Comparison of ENCODE assay signal across 7 cellular contexts in genomic region chr1:241460098-241460873, GRCh38.
"Had no signal": no experiment of that assay in that cellular context is flagged by ENCODE, and none has a peak within 500 bp of the region (broad histone marks: within the 10 kb centered on the region; RNA-seq: fewer than 3 reads in every experiment).

No MANE protein-coding gene starts in this region.

- DNase-seq: activated effector memory CD4-positive, alpha-beta T cell treated with anti-CD3 and anti-CD28 coated beads, Interleukin-2, amount 50 U/mL, for 16 hours; activated T-cell treated with anti-CD3 and anti-CD28 coated beads, Interleukin-2, amount 50 U/mL, for 24 hours; amygdala; left colon; natural killer cell; stomach had no signal

- ATAC-seq: activated naive CD4-positive, alpha-beta T cell treated with anti-CD3 and anti-CD28 coated beads, Interleukin-2, amount 50 U/mL, for 72 hours; left colon; natural killer cell had no signal
